In the genomic region with DNA sequence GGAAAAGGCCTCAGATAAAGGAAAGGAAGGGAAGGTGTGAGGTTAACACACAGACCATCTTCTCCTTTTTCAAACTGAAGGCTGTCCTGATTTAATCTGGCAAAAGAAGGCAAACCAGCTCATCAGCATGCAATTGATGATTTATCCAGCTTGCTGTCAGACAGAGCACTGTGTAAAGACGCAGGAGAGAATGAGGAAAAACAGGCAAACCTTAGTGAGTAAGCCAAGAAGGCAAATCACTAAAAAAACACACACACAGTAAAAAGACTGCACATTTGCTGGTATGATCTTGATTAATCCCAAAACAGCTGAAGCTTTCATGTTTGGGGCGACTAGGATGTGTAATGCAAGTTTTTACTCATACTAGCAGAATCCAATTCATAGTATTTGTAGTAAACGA, we compare ENCODE assay signal across 27 cellular contexts.
DNase-seq lines count a peak whose midpoint lies in the region; TF ChIP-seq lines count a peak whose summit lies in the region.
"Had no signal": no experiment of that assay in that cellular context is flagged by ENCODE, and none has a peak within 500 bp of the region (broad histone marks: within the 10 kb centered on the region; RNA-seq: fewer than 3 reads in every experiment).

No MANE protein-coding gene starts in this region.

- TF ChIP-seq CTCF in astrocyte of the spinal cord (IDR thresholded peaks at IDR 0.05; ENCODE audit: low read depth, low read length): no peak
- no peak for TF ChIP-seq CTCF in GM13977 (IDR thresholded peaks at IDR 0.05; ENCODE audit: extremely low read depth, insufficient read depth, missing control alignments)

- intact Hi-C loops in posterior cingulate gyrus (cut with DNase I): no loop called here

- in situ Hi-C loops in G401 (cut with HindIII; ENCODE audit: low sequenced_read_pairs): no loop called here
- in situ Hi-C loops in astrocyte of the spinal cord (cut with HindIII; ENCODE audit: low sequenced_read_pairs): no loop called here
- in situ Hi-C loops in GM13977 (cut with MboI; ENCODE audit: low pct_unique_long_range_greater_than_20kb, low sequenced_read_pairs, unreplicated experiment): no loop called here

- no peak overlapping the region for H3K4me3 ChIP-seq in astrocyte of the spinal cord (ENCODE audit: low read depth, low read length)
- H3K4me3 ChIP-seq: body of pancreas, gastrocnemius medialis, hepatocyte, upper lobe of right lung had no signal

- DNase-seq in G401 (ENCODE audit: low spot score) (peak; percentile 13), astrocyte of the spinal cord (ENCODE audit: low read depth, low spot score) (peak; percentile 1), globus pallidus (ENCODE audit: low spot score) (peak; percentile 33), putamen (ENCODE audit: low spot score) (peak; percentile 2), posterior cingulate gyrus (no peak), GM13977 (ENCODE audit: low spot score) (no peak), T1000 (lab: John Stamatoyannopoulos, UW) (no peak)
- DNase-seq in stimulated activated CD4-positive, alpha-beta T cell treated with anti-CD3 and anti-CD28 coated beads, Interleukin-15, amount 100 ng/mL, for 24 hours: no peak
- DNase-seq: ACHN; activated B cell treated with CpG ODN at 0.5 μM for 24 hours; activated CD4-positive, alpha-beta T cell treated with anti-CD3 and anti-CD28 coated beads, Interleukin-2, amount 50 U/mL, for 4 hours; activated naive CD4-positive, alpha-beta T cell; activated T-cell treated with anti-CD3 and anti-CD28 coated beads, Interleukin-2, amount 50 U/mL, for 72 hours; body of pancreas; DMS79 treated with DMSO at 0.1 percent for 48 hours; gastrocnemius medialis; IMR-90; left colon; naive B cell; NCI-H1092; NCI-H1930; NCI-H526; SHP77 treated with DMSO at 0.1 percent for 48 hours; small intestine; stimulated activated CD4-positive, alpha-beta T cell treated with anti-CD3 and anti-CD28 coated beads, Interleukin-1b, Interleukin-23, amount 100 ng/mL, for 48 hours; upper lobe of right lung had no signal

Comparison
In these comparisons a context has a peak if more than half of its experiments do, and no peak if none do; other contexts are left out.
1. DNase-seq: peak in G401 (single experiment), astrocyte of the spinal cord (single experiment), globus pallidus (single experiment) and putamen (single experiment); none in stimulated activated CD4-positive, alpha-beta T cell treated with anti-CD3 and anti-CD28 coated beads, Interleukin-15, amount 100 ng/mL, for 24 hours (single experiment), posterior cingulate gyrus (0 of 10), GM13977 (single experiment) and T1000 (single experiment).